In genomic region chr19:35742121-35742724, GRCh38 we compare ENCODE assay signal across 8 cellular contexts. TPM values are rescaled to one million over a fixed set of nuclear protein-coding genes. Genes with fewer than 3 reads are reported as not detected.
DNase-seq lines count a peak whose midpoint lies in the region; ATAC-seq and TF ChIP-seq lines count a peak whose summit lies in the region.

Gene IGFLR1 (minus strand): TSS chr19:35742452. CDS start chr19:35741180, 1,272 bp downstream.

- in situ Hi-C loops in mammary epithelial cell (cut with MboI; ENCODE audit: low sequenced_read_pairs in 2 of 2) = no loop called here

- H3K9me3 ChIP-seq in breast epithelium (no peaks in the 10 kb centered on the region), mammary epithelial cell (replicated peaks; ENCODE audit: insufficient read depth, low read length) (no peaks in the 10 kb centered on the region), esophagus (ENCODE audit: control insufficient read depth in 2 of 2, insufficient read depth in 1 of 2, low read depth in 1 of 2, low read length in 1 of 2) (no peaks in the 10 kb centered on the region), smooth muscle cell (replicated peaks; ENCODE audit: low read depth) (no peaks in the 10 kb centered on the region)

- TF ChIP-seq CTCF in breast epithelium (IDR thresholded peaks at IDR 0.05) (no peak), mammary epithelial cell (conservative IDR thresholded peaks at IDR 0.05 in 1 of 2, IDR thresholded peaks at IDR 0.05 in 1 of 2; ENCODE audit: extremely low read depth in 1 of 2, insufficient read depth in 1 of 2, low read depth in 1 of 2, low read length in 2 of 2) (no peak), smooth muscle cell (IDR thresholded peaks at IDR 0.05; ENCODE audit: borderline replicate concordance, insufficient read depth, poor library complexity, severe bottlenecking) (no peak)

- 84% methylated on average over 9 of the region's 9 CpGs for WGBS in mammary epithelial cell (ENCODE audit: low coverage, missing lambda C conversion rate)
- 63 to 77% methylated on average over 9 of the region's 9 CpGs for WGBS in esophagus, 2 donors
- WGBS in smooth muscle cell (ENCODE audit: low lambda C conversion rate) = 95% methylated on average over 9 of the region's 9 CpGs

- H3K27me3 Mint-ChIP-seq in activated CD4-positive, alpha-beta T cell treated with anti-CD3 and anti-CD28 coated beads, Interleukin-2, amount 10 ng/mL, durations not matched to agents 24 days and 14 days = no peaks in the 10 kb centered on the region

- no peaks in the 10 kb centered on the region for H3K27me3 ChIP-seq in breast epithelium
- H3K27me3 ChIP-seq in mammary epithelial cell (ENCODE audit: insufficient read depth, low read length) = no peaks in the 10 kb centered on the region
- H3K27me3 ChIP-seq in esophagus (ENCODE audit: control insufficient read depth in 1 of 2, insufficient read depth in 2 of 2, low read length in 2 of 2) = no peaks in the 10 kb centered on the region
- no peaks in the 10 kb centered on the region for H3K27me3 ChIP-seq in smooth muscle cell (ENCODE audit: low read depth)

- H3K4me3 Mint-ChIP-seq in activated CD4-positive, alpha-beta T cell treated with anti-CD3 and anti-CD28 coated beads, Interleukin-2, amount 10 ng/mL, durations not matched to agents 24 days and 14 days = peak within 1 kb of the TSS; percentile 94

- H3K9me3 Mint-ChIP-seq in activated CD4-positive, alpha-beta T cell treated with anti-CD3 and anti-CD28 coated beads, Interleukin-2, amount 10 ng/mL, durations not matched to agents 24 days and 14 days = no peaks in the 10 kb centered on the region

- H3K79me2 ChIP-seq in mammary epithelial cell (ENCODE audit: insufficient read depth, low read length) (peaks cover 14% of the 10 kb centered on the region), smooth muscle cell (ENCODE audit: low read depth) (peaks cover 16% of the 10 kb centered on the region)

- no peaks in the 10 kb centered on the region for H3F3A ChIP-seq in smooth muscle cell (ENCODE audit: low read depth)

- TF ChIP-seq POLR2A in breast epithelium (IDR thresholded peaks at IDR 0.05) = no peak

- H3K27ac ChIP-seq in breast epithelium = peak within 1 kb of the TSS; percentile 41 to 89
- H3K27ac ChIP-seq in mammary epithelial cell (ENCODE audit: insufficient read depth, low read depth, low read length) = no peak within 1 kb of the TSS
- H3K27ac ChIP-seq in esophagus (ENCODE audit: low read depth in 2 of 2, low read length in 1 of 2) = peak within 1 kb of the TSS; percentile 28 to 79
- H3K27ac ChIP-seq in smooth muscle cell (ENCODE audit: low read depth) = no peak within 1 kb of the TSS

- DNase-seq in breast epithelium (ENCODE audit: low spot score in 2 of 2) = no peak
- DNase-seq in mammary epithelial cell = no peak
- DNase-seq in activated CD4-positive, alpha-beta T cell treated with anti-CD3 and anti-CD28 coated beads, Interleukin-2, amount 10 ng/mL, durations not matched to agents 24 days and 14 days = peak; percentile 92
- DNase-seq in smooth muscle cell (lab: John Stamatoyannopoulos, UW; ENCODE audit: unreplicated experiment) = no peak
- DNase-seq in NCI-H2196 treated with DMSO at 0.1 percent for 48 hours (lab: John Stamatoyannopoulos, UW; ENCODE audit: unreplicated experiment) = no peak
- no peak for DNase-seq in cerebellar nuclear complex (lab: John Stamatoyannopoulos, UW)

- CTCF ChIA-PET in mammary epithelial cell (lab: Charles Lee; ENCODE audit: low non-redundant PET) = no interaction called here

- H3K36me3 ChIP-seq in breast epithelium = peaks cover 7% of the 10 kb centered on the region
- peaks cover 8% of the 10 kb centered on the region for H3K36me3 ChIP-seq in mammary epithelial cell (ENCODE audit: insufficient read depth, low read length)
- peaks cover 12 to 17% of the 10 kb centered on the region in 2 donors for H3K36me3 ChIP-seq in esophagus (ENCODE audit: control insufficient read depth in 2 of 2, insufficient read depth in 2 of 2, low read length in 1 of 2)
- no peaks in the 10 kb centered on the region for H3K36me3 ChIP-seq in smooth muscle cell (ENCODE audit: low read depth)

- H3K9ac ChIP-seq in mammary epithelial cell (ENCODE audit: insufficient read depth, low read length) (no peak within 1 kb of the TSS), smooth muscle cell (ENCODE audit: low read depth) (no peak within 1 kb of the TSS)

- peaks cover 45% of the 10 kb centered on the region for H3K4me1 Mint-ChIP-seq in activated CD4-positive, alpha-beta T cell treated with anti-CD3 and anti-CD28 coated beads, Interleukin-2, amount 10 ng/mL, durations not matched to agents 24 days and 14 days

- peak within 1 kb of the TSS; percentile 98 for H3K27ac Mint-ChIP-seq in activated CD4-positive, alpha-beta T cell treated with anti-CD3 and anti-CD28 coated beads, Interleukin-2, amount 10 ng/mL, durations not matched to agents 24 days and 14 days

- ATAC-seq in GM18870 (IDR thresholded peaks at IDR 0.05; ENCODE audit: unreplicated experiment) = no peak

- H2AFZ ChIP-seq in mammary epithelial cell (ENCODE audit: low read depth, low read length) (no peak within 1 kb of the TSS), smooth muscle cell (ENCODE audit: low read depth) (no peak within 1 kb of the TSS)

- H3K36me3 Mint-ChIP-seq in activated CD4-positive, alpha-beta T cell treated with anti-CD3 and anti-CD28 coated beads, Interleukin-2, amount 10 ng/mL, durations not matched to agents 24 days and 14 days (ENCODE audit: low read depth) = peaks cover 28% of the 10 kb centered on the region

- H3K4me3 ChIP-seq in breast epithelium = peak within 1 kb of the TSS; percentile 53 to 76 (median 65)
- H3K4me3 ChIP-seq in mammary epithelial cell (replicated peaks in 1 of 3; ENCODE audit: insufficient read depth in 1 of 3, low read depth in 2 of 3, low read length in 3 of 3) = no peak within 1 kb of the TSS
- no peak within 1 kb of the TSS for H3K4me3 ChIP-seq in esophagus (ENCODE audit: low read depth in 1 of 2, low read length in 2 of 2)
- H3K4me3 ChIP-seq in smooth muscle cell = no peak within 1 kb of the TSS

- BruUV-seq in mammary epithelial cell (replicated peaks; lab: Mats Ljungman, UMichigan) = no TSS peak

- dilution Hi-C loops in mammary epithelial cell (cut with HindIII; ENCODE audit: low sequenced_read_pairs) = no loop called here

- H4K20me1 ChIP-seq in mammary epithelial cell (ENCODE audit: insufficient read depth, low read length) (no peaks in the 10 kb centered on the region), smooth muscle cell (ENCODE audit: low read depth) (no peaks in the 10 kb centered on the region)

- H3K4me1 ChIP-seq in breast epithelium (peaks cover 6 to 23% of the 10 kb centered on the region in 2 donors), mammary epithelial cell (ENCODE audit: insufficient read depth, low read length) (peaks cover 17% of the 10 kb centered on the region), esophagus (ENCODE audit: control insufficient read depth in 2 of 2, insufficient read depth in 2 of 2, low read length in 1 of 2) (peaks cover 3 to 4% of the 10 kb centered on the region in 2 donors), smooth muscle cell (ENCODE audit: low read depth) (peaks cover 10% of the 10 kb centered on the region)

- H3K4me2 ChIP-seq in mammary epithelial cell (ENCODE audit: insufficient read depth, low read depth, low read length) (no peak within 1 kb of the TSS), smooth muscle cell (peak within 1 kb of the TSS; percentile 98)

- intact Hi-C loops in breast epithelium (cut with DNase I; ENCODE audit: low total_unique reads) (no loop called here), mammary epithelial cell (cut with micrococcal nuclease) (no loop called here)
- intact Hi-C loops in activated CD4-positive, alpha-beta T cell treated with anti-CD3 and anti-CD28 coated beads, Interleukin-2, amount 10 ng/mL, durations not matched to agents 24 days and 14 days (cut with micrococcal nuclease) = loop anchor here (1.0 to 10.0 kb wide), 2 partner anchors 29 to 373 kb away; partner anchors contain the start of genes OVOL3, POLR2I and TBCB

RNA-seq across cellular contexts. Expression of gene IGFLR1, which starts in this region (rescaled TPM):
- total RNA-seq in breast epithelium (10 to 100 TPM in 2 of 3 donors, 1 to 10 TPM in 1; 8.8 to 16.1 (median 14.1) TPM), mammary epithelial cell (1 to 10 TPM in 1 of 2 donors, not detected in 1; 1.4 TPM), smooth muscle cell (1.2 and 1.7 TPM in 2 replicates)
- polyA plus RNA-seq in mammary epithelial cell (1.9 TPM), esophagus (1 to 10 TPM; 4.3 to 5.1 TPM), smooth muscle cell (1.4 and 6.3 TPM in 2 replicates)
- polyA minus RNA-seq in mammary epithelial cell = not detected
- 62.4 and 75.2 TPM in 2 replicates for total RNA-seq in activated CD4-positive, alpha-beta T cell treated with anti-CD3 and anti-CD28 coated beads, Interleukin-2, amount 10 ng/mL, durations not matched to agents 24 days and 14 days

Comparison
In these comparisons a context has a peak if more than half of its experiments do, and no peak if none do; other contexts are left out.
1. H3K27ac ChIP-seq: peak in breast epithelium (2 of 2) and esophagus (2 of 2); none in mammary epithelial cell (single experiment) and smooth muscle cell (single experiment).
2. H3K4me3 ChIP-seq: peak in breast epithelium (3 of 3); none in mammary epithelial cell (0 of 3), esophagus (0 of 2) and smooth muscle cell (single experiment).